Comparison of ENCODE assay signal across 11 cellular contexts in genomic region chr16:35011-35775, GRCh38. TPM values are rescaled to one million over a fixed set of nuclear protein-coding genes. Genes with fewer than 3 reads are reported as not detected.
DNase-seq lines count a peak whose midpoint lies in the region; ATAC-seq and TF ChIP-seq lines count a peak whose summit lies in the region.
"Had no signal": no experiment of that assay in that cellular context is flagged by ENCODE, and none has a peak within 500 bp of the region (broad histone marks: within the 10 kb centered on the region; RNA-seq: fewer than 3 reads in every experiment).

No MANE protein-coding gene starts in this region.

- H3K27me3 Mint-ChIP-seq in activated CD8-positive, alpha-beta T cell treated with anti-CD3 and anti-CD28 coated beads, Interleukin-2, amount 10 ng/mL, durations not matched to agents 7 days and 5 days (ENCODE audit: low read depth), result no peaks in the 10 kb centered on the region
- no peaks in the 10 kb centered on the region for H3K27me3 Mint-ChIP-seq in activated CD8-positive, alpha-beta T cell treated with anti-CD3 and anti-CD28 coated beads for 36 hours

- no peaks in the 10 kb centered on the region for H3K9me3 Mint-ChIP-seq in activated CD8-positive, alpha-beta T cell treated with anti-CD3 and anti-CD28 coated beads, Interleukin-2, amount 10 ng/mL, durations not matched to agents 7 days and 5 days (ENCODE audit: insufficient read depth)
- no peaks in the 10 kb centered on the region for H3K9me3 Mint-ChIP-seq in activated CD8-positive, alpha-beta T cell treated with anti-CD3 and anti-CD28 coated beads for 36 hours
- H3K9me3 Mint-ChIP-seq: activated T-helper 2 cell treated with anti-CD3 and anti-CD28 coated beads, Interferon-gamma antibody, Interleukin-2, Interleukin-4, amounts not matched to agents 10 μg/mL and 5 μg/mL and 100 μg/mL, durations not matched to agents 14 hours and 24 hours and 36 hours had no signal

- intact Hi-C loops in activated CD8-positive, alpha-beta T cell treated with anti-CD3 and anti-CD28 coated beads for 36 hours (cut with micrococcal nuclease), result no loop called here

- H3K36me3 Mint-ChIP-seq in activated CD8-positive, alpha-beta T cell treated with anti-CD3 and anti-CD28 coated beads, Interleukin-2, amount 10 ng/mL, durations not matched to agents 7 days and 5 days (ENCODE audit: low read depth), result peaks cover 17% of the 10 kb centered on the region
- peaks cover 12% of the 10 kb centered on the region for H3K36me3 Mint-ChIP-seq in activated CD8-positive, alpha-beta T cell treated with anti-CD3 and anti-CD28 coated beads for 36 hours (ENCODE audit: low read depth)

- peak overlapping the region; percentile 37 for H3K27ac Mint-ChIP-seq in activated CD8-positive, alpha-beta T cell treated with anti-CD3 and anti-CD28 coated beads, Interleukin-2, amount 10 ng/mL, durations not matched to agents 7 days and 5 days
- no peak overlapping the region for H3K27ac Mint-ChIP-seq in activated CD8-positive, alpha-beta T cell treated with anti-CD3 and anti-CD28 coated beads for 36 hours
- H3K27ac Mint-ChIP-seq: activated T-helper 2 cell treated with anti-CD3 and anti-CD28 coated beads, Interferon-gamma antibody, Interleukin-2, Interleukin-4, amounts not matched to agents 10 μg/mL and 5 μg/mL and 100 μg/mL, durations not matched to agents 14 hours and 24 hours and 36 hours had no signal

- DNase-seq in activated CD8-positive, alpha-beta T cell treated with anti-CD3 and anti-CD28 coated beads, Interleukin-2, amount 10 ng/mL, durations not matched to agents 7 days and 5 days, result no peak
- no peak for DNase-seq in activated CD8-positive, alpha-beta T cell treated with anti-CD3 and anti-CD28 coated beads for 36 hours
- DNase-seq in NOMO-1 (lab: John Stamatoyannopoulos, UW; ENCODE audit: unreplicated experiment in 2 of 2) (peak; percentile 70 to 87), epidermal melanocyte (ENCODE audit: insufficient read length, low spot score) (peak; percentile 9), retina (peak; percentile 11), NCI-H446 treated with DMSO at 0.1 percent for 48 hours (lab: John Stamatoyannopoulos, UW) (no peak)
- DNase-seq: foreskin melanocyte, NCI-H748 treated with DMSO at 0.1 percent for 48 hours had no signal

- no peak for TF ChIP-seq CTCF in activated CD8-positive, alpha-beta T cell treated with anti-CD3 and anti-CD28 coated beads for 36 hours (IDR thresholded peaks at IDR 0.05)

- no peak overlapping the region for H3K4me3 Mint-ChIP-seq in activated CD8-positive, alpha-beta T cell treated with anti-CD3 and anti-CD28 coated beads, Interleukin-2, amount 10 ng/mL, durations not matched to agents 7 days and 5 days
- no peak overlapping the region for H3K4me3 Mint-ChIP-seq in activated CD8-positive, alpha-beta T cell treated with anti-CD3 and anti-CD28 coated beads for 36 hours

- POLR2A ChIA-PET in activated CD8-positive, alpha-beta T cell treated with anti-CD3 and anti-CD28 coated beads, Interleukin-2, amount 10 ng/mL, durations not matched to agents 7 days and 5 days (lab: Charles Lee), result no interaction called here
- POLR2A ChIA-PET in activated CD8-positive, alpha-beta T cell treated with anti-CD3 and anti-CD28 coated beads for 36 hours (lab: Charles Lee), result no interaction called here

- ATAC-seq in activated CD8-positive, alpha-beta T cell treated with anti-CD3 and anti-CD28 coated beads, Interleukin-2, amount 10 ng/mL, durations not matched to agents 7 days and 5 days, result no peak
- ATAC-seq in activated CD8-positive, alpha-beta T cell treated with anti-CD3 and anti-CD28 coated beads for 36 hours, result no peak
- ATAC-seq in SK-N-SH treated with all-trans-retinoic acid at 6 μM for 48 hours (no peak; the same call in 2 of the 3 replicates), GM18517 (IDR thresholded peaks at IDR 0.05; ENCODE audit: unreplicated experiment) (no peak)

- H3K4me1 Mint-ChIP-seq in activated CD8-positive, alpha-beta T cell treated with anti-CD3 and anti-CD28 coated beads, Interleukin-2, amount 10 ng/mL, durations not matched to agents 7 days and 5 days (ENCODE audit: low read depth), result peaks cover 45% of the 10 kb centered on the region
- H3K4me1 Mint-ChIP-seq in activated CD8-positive, alpha-beta T cell treated with anti-CD3 and anti-CD28 coated beads for 36 hours (ENCODE audit: low read depth), result peaks cover 17% of the 10 kb centered on the region

- CTCF ChIA-PET in activated CD8-positive, alpha-beta T cell treated with anti-CD3 and anti-CD28 coated beads, Interleukin-2, amount 10 ng/mL, durations not matched to agents 7 days and 5 days (lab: Charles Lee), result no interaction called here
- CTCF ChIA-PET in activated CD8-positive, alpha-beta T cell treated with anti-CD3 and anti-CD28 coated beads for 36 hours (lab: Charles Lee), result no interaction called here

TF ChIP-seq in SK-N-SH treated with all-trans-retinoic acid at 6 μM for 48 hours, 23 proteins besides CTCF, POLR2A, EP300 and RAD21:
- TF ChIP-seq GLIS3 (CRISPR knock-in tag; IDR thresholded peaks at IDR 0.05), result no peak
- no peak for TF ChIP-seq TSHZ2 (CRISPR knock-in tag; IDR thresholded peaks at IDR 0.05)
- no peak for TF ChIP-seq CSDC2 (CRISPR knock-in tag; IDR thresholded peaks at IDR 0.05)

RNA-seq across cellular contexts. Expression of gene POLR3K, which starts 18.2 kb away (rescaled TPM):
- 10 to 100 TPM; 47.7 to 48.2 TPM for total RNA-seq in activated CD8-positive, alpha-beta T cell treated with anti-CD3 and anti-CD28 coated beads, Interleukin-2, amount 10 ng/mL, durations not matched to agents 7 days and 5 days
- total RNA-seq in activated CD8-positive, alpha-beta T cell treated with anti-CD3 and anti-CD28 coated beads for 36 hours, result 10 to 100 TPM; 51.3 to 52.6 TPM

RNA-seq across cellular contexts. Expression of gene SNRNP25, which starts 18.4 kb away (rescaled TPM):
- total RNA-seq in activated CD8-positive, alpha-beta T cell treated with anti-CD3 and anti-CD28 coated beads, Interleukin-2, amount 10 ng/mL, durations not matched to agents 7 days and 5 days, result 10 to 100 TPM; 62.3 to 63.2 TPM
- total RNA-seq in activated CD8-positive, alpha-beta T cell treated with anti-CD3 and anti-CD28 coated beads for 36 hours, result 10 to 100 TPM; 39.4 to 39.7 TPM

RNA-seq across cellular contexts. Expression of gene RHBDF1, which starts 37.2 kb away (rescaled TPM):
- total RNA-seq in activated CD8-positive, alpha-beta T cell treated with anti-CD3 and anti-CD28 coated beads, Interleukin-2, amount 10 ng/mL, durations not matched to agents 7 days and 5 days, result under 1 TPM in 1 of 2 experiments, not detected in 1; 0.40 TPM
- under 1 TPM in 1 of 2 experiments, not detected in 1; 0.61 TPM for total RNA-seq in activated CD8-positive, alpha-beta T cell treated with anti-CD3 and anti-CD28 coated beads for 36 hours

RNA-seq across cellular contexts. Expression of gene MPG, which starts 42.8 kb away (rescaled TPM):
- 10 to 100 TPM; 48.6 to 49.3 TPM for total RNA-seq in activated CD8-positive, alpha-beta T cell treated with anti-CD3 and anti-CD28 coated beads, Interleukin-2, amount 10 ng/mL, durations not matched to agents 7 days and 5 days
- 10 to 100 TPM; 51.7 to 54.2 TPM for total RNA-seq in activated CD8-positive, alpha-beta T cell treated with anti-CD3 and anti-CD28 coated beads for 36 hours

Comparison
In these comparisons a context has a peak if more than half of its experiments do, and no peak if none do; other contexts are left out.
1. DNase-seq: peak in NOMO-1 (2 of 2), epidermal melanocyte (single experiment) and retina (single experiment); none in activated CD8-positive, alpha-beta T cell treated with anti-CD3 and anti-CD28 coated beads, Interleukin-2, amount 10 ng/mL, durations not matched to agents 7 days and 5 days (single experiment), activated CD8-positive, alpha-beta T cell treated with anti-CD3 and anti-CD28 coated beads for 36 hours (single experiment) and NCI-H446 treated with DMSO at 0.1 percent for 48 hours (single experiment).